10 cellular contexts compared by ENCODE assay signal in the genomic region with DNA sequence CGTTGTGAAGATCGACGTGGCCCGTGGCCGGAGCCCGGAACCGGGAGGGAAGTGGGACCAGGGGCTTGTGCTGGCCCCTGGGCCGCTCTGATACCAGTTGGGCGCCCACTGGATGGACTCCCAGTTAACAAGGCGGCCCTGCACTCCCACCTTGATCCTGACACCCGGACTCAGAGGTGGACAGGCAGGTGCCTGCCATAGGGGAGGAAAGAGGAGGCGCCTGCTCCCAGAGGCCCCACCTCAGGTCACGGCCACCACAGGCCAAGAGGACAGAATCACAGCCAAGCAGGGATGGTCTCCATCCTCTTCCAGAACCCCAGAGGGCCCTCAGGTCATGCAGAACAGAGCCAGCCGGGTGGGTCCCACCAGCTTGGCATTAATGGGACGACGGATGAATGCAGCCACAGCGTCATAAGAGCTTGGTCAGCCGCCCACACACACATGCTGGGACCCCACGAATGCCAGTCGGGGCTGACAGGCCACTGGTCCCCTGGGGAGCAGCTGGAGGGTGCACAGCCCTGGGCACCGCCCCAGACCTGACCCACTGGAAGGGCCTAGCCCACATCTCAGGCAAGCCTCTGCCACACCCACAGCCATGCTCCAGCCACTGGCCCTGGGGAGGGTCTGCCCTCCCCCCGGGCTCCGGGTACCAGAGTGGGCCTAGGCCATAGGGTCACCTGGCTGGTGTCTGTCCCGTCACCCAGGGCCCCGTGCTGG. TPM values are rescaled to one million over a fixed set of nuclear protein-coding genes. Genes with fewer than 3 reads are reported as not detected.
DNase-seq lines count a peak whose midpoint lies in the region; ATAC-seq and TF ChIP-seq lines count a peak whose summit lies in the region.
"Had no signal": no experiment of that assay in that cellular context is flagged by ENCODE, and none has a peak within 500 bp of the region (broad histone marks: within the 10 kb centered on the region; RNA-seq: fewer than 3 reads in every experiment).

No MANE protein-coding gene starts in this region.

- H3K27me3 ChIP-seq in AG04450 (ENCODE audit: control insufficient read depth, insufficient read depth, low read length), result no peaks in the 10 kb centered on the region
- H3K27me3 ChIP-seq in HCT116 (ENCODE audit: insufficient read depth, low read length), result no peaks in the 10 kb centered on the region
- no peaks in the 10 kb centered on the region for H3K27me3 ChIP-seq in ovary

- no peaks in the 10 kb centered on the region for H3K9me2 ChIP-seq in HCT116 (ENCODE audit: insufficient read depth)

- intact Hi-C loops in HCT116 (cut with micrococcal nuclease) (no loop called here), ovary (cut with DNase I) (no loop called here)

- TF ChIP-seq EP300 in ovary (IDR thresholded peaks at IDR 0.05), result no peak

- H3K79me2 ChIP-seq in HCT116 (ENCODE audit: insufficient read depth, low read length), result peaks cover 49% of the 10 kb centered on the region

- CTCF ChIA-PET in AG04450 (lab: Charles Lee), result no interaction called here
- CTCF ChIA-PET in HCT116 (lab: Charles Lee), result no interaction called here

- H3K9me3 ChIP-seq in AG04450 (ENCODE audit: control insufficient read depth, insufficient read depth, low read length), result peaks cover 5% of the 10 kb centered on the region; the same call in 1 of the 2 replicates
- H3K9me3 ChIP-seq in HCT116 (ENCODE audit: control insufficient read depth in 1 of 2, insufficient read depth in 1 of 2, low read depth in 1 of 2, low read length in 2 of 2), result no peaks in the 10 kb centered on the region
- H3K9me3 ChIP-seq in ovary, result no peaks in the 10 kb centered on the region

- no peak for ATAC-seq in HCT116
- no peak for ATAC-seq in HG02981 (IDR thresholded peaks at IDR 0.05; ENCODE audit: unreplicated experiment)

- H4K20me1 ChIP-seq in HCT116 (ENCODE audit: insufficient read depth), result peaks cover 11% of the 10 kb centered on the region; the same call in 1 of the 2 replicates

- TF ChIP-seq RAD21 in HCT116 (IDR thresholded peaks at IDR 0.05; ENCODE audit: low read depth), result no peak

- TF ChIP-seq CTCF in AG04450 (IDR thresholded peaks at IDR 0.05; ENCODE audit: low read depth, low read length) (no peak), HCT116 (IDR thresholded peaks at IDR 0.05 in 2 of 3, conservative IDR thresholded peaks at IDR 0.05 in 1 of 3; ENCODE audit: borderline replicate concordance in 1 of 3, insufficient read depth in 1 of 3, low read depth in 2 of 3, low read length in 2 of 3) (no peak), ovary (IDR thresholded peaks at IDR 0.05) (no peak)

- WGBS in ovary, 3 donors, result 62 to 80% (median 76%) methylated on average over 16 to 25 of the region's 25 CpGs

- TF ChIP-seq POLR2A in HCT116 (IDR thresholded peaks at IDR 0.05; ENCODE audit: borderline replicate concordance, extremely low read depth, insufficient read depth, insufficient read length), result no peak
- no peak for TF ChIP-seq POLR2A in ovary (IDR thresholded peaks at IDR 0.05)

- DNase-seq in AG04450 (ENCODE audit: low read depth, low spot score), result no peak
- no peak for DNase-seq in HCT116 (ENCODE audit: low read depth, low spot score)
- DNase-seq in epithelial cell of prostate (ENCODE audit: low read depth, low spot score), result no peak
- DNase-seq in ovary, result peak in 1 of 5 donors; percentile 45
- DNase-seq in RPMI8226, result no peak
- no peak for DNase-seq in GF-D8 (lab: John Stamatoyannopoulos, UW)
- no peak for DNase-seq in D341Med (ENCODE audit: low spot score)
- DNase-seq: DMS153 had no signal

- H2AFZ ChIP-seq in HCT116 (ENCODE audit: low read depth, low read length, poor library complexity, severe bottlenecking), result no peak overlapping the region

- no peak overlapping the region for H3K4me2 ChIP-seq in HCT116 (ENCODE audit: low read length)

- H3K36me3 ChIP-seq in HCT116 (ENCODE audit: control insufficient read depth in 1 of 2, insufficient read depth in 2 of 2, low read length in 2 of 2) (peaks cover 3 to 13% of the 10 kb centered on the region in 2 experiments; a peak in 2 of 4 replicates), ovary (no peaks in the 10 kb centered on the region)

- no peak overlapping the region for H3K9ac ChIP-seq in HCT116 (ENCODE audit: low read length)

- POLR2A ChIA-PET in AG04450 (lab: Yijun Ruan, JAX) (no interaction called here), HCT116 (lab: Charles Lee) (no interaction called here)

- H3K4me1 ChIP-seq in HCT116 (ENCODE audit: control insufficient read depth in 1 of 2, insufficient read depth in 2 of 2, low read length in 2 of 2), result peaks cover 16 to 31% of the 10 kb centered on the region in 2 experiments
- H3K4me1 ChIP-seq in ovary (ENCODE audit: insufficient read depth), result peaks cover 13% of the 10 kb centered on the region

- no TSS peak for BruUV-seq in HCT116 (replicated peaks; lab: Mats Ljungman, UMichigan)

- H3K4me3 ChIP-seq in AG04450 (ENCODE audit: low read depth, low read length) (peak overlapping the region; percentile 32; the same call in 1 of the 2 replicates), HCT116 (replicated peaks in 1 of 2; ENCODE audit: low read depth in 1 of 2, low read length in 2 of 2) (no peak overlapping the region), ovary (peak overlapping the region; percentile 17)

- RAD21 ChIA-PET in HCT116 (lab: Charles Lee; ENCODE audit: low non-redundant PET in 1 of 2, low total read pairs in 2 of 2, uncharacterized antibody in 2 of 2, unreplicated experiment in 2 of 2), result no interaction called here

- H3K27ac ChIP-seq in AG04450 (ENCODE audit: low read depth, low read length) (peak overlapping the region; percentile 39), HCT116 (ENCODE audit: low read depth, low read length) (peak overlapping the region; percentile 18; the same call in 1 of the 2 replicates), epithelial cell of prostate (peak overlapping the region; percentile 79), ovary (peak overlapping the region; percentile 78 to 86)
- H3K27ac ChIP-seq: SK-N-MC had no signal

TF ChIP-seq in HCT116, 20 proteins besides CTCF, POLR2A, EP300 and RAD21:
- TF ChIP-seq CBX3 (IDR thresholded peaks at IDR 0.05; ENCODE audit: low read depth) (no peak), JUND (IDR thresholded peaks at IDR 0.05) (no peak), SIN3A (IDR thresholded peaks at IDR 0.05; ENCODE audit: low read depth) (no peak), ZNF274 (IDR thresholded peaks at IDR 0.05; ENCODE audit: low read depth, low read length) (no peak), SRF (IDR thresholded peaks at IDR 0.05; ENCODE audit: low read depth) (no peak)

RNA-seq across cellular contexts. Expression of gene KLF16, which starts 9.6 kb away (rescaled TPM):
- 3.4 and 4.4 TPM in 2 replicates for polyA plus RNA-seq in AG04450 (2011; rRNA removed)
- 2.7 and 3.0 TPM in 2 replicates for polyA minus RNA-seq in AG04450 (2011; rRNA and poly(A)+ RNA removed)
- total RNA-seq in HCT116 (2021; ENCODE audit: unreplicated experiment), result 64.3 TPM
- polyA plus RNA-seq in HCT116 (2012), result 29.9 and 33.0 TPM in 2 replicates
- 10 to 100 TPM in 6 of 7 donors, 1 to 10 TPM in 1; 4.2 to 26.6 (median 14.4) TPM for total RNA-seq in ovary
- polyA plus RNA-seq in ovary, result 1 to 10 TPM in 1 of 2 donors, under 1 TPM in 1; 0.63 to 5.4 TPM

RNA-seq across cellular contexts. Expression of gene ABHD17A, which starts 12.3 kb away (rescaled TPM):
- 30.8 and 54.5 TPM in 2 replicates for polyA plus RNA-seq in AG04450 (2011; rRNA removed)
- polyA minus RNA-seq in AG04450 (2011; rRNA and poly(A)+ RNA removed), result 8.1 TPM in 2 replicates
- total RNA-seq in HCT116 (2021; ENCODE audit: unreplicated experiment), result 68.2 TPM
- 39.6 and 42.3 TPM in 2 replicates for polyA plus RNA-seq in HCT116 (2012)
- 10 to 100 TPM; 54.2 to 87.3 (median 65.4) TPM for total RNA-seq in ovary
- polyA plus RNA-seq in ovary, result 10 to 100 TPM in 1 of 2 donors, under 1 TPM in 1; 0.57 to 65.6 TPM

RNA-seq across cellular contexts. Expression of gene REXO1, which starts 24.7 kb away (rescaled TPM):
- polyA plus RNA-seq in AG04450 (2011; rRNA removed), result 5.4 and 8.4 TPM in 2 replicates
- polyA minus RNA-seq in AG04450 (2011; rRNA and poly(A)+ RNA removed), result 7.1 and 9.0 TPM in 2 replicates
- 52.2 TPM for total RNA-seq in HCT116 (2021; ENCODE audit: unreplicated experiment)
- polyA plus RNA-seq in HCT116 (2012), result 37.4 and 54.0 TPM in 2 replicates
- 10 to 100 TPM; 14.9 to 46.7 (median 30.4) TPM for total RNA-seq in ovary
- polyA plus RNA-seq in ovary, result 10 to 100 TPM in 1 of 2 donors, 1 to 10 TPM in 1; 4.8 to 21.5 TPM

RNA-seq across cellular contexts. Expression of gene ADAT3, which starts 32.2 kb away (rescaled TPM):
- polyA plus RNA-seq in AG04450 (2011; rRNA removed), result 0.35 and 0.55 TPM in 2 replicates
- polyA minus RNA-seq in AG04450 (2011; rRNA and poly(A)+ RNA removed), result 0.17 and 0.37 TPM in 2 replicates
- 15.9 TPM for total RNA-seq in HCT116 (2021; ENCODE audit: unreplicated experiment)
- 6.2 and 7.5 TPM in 2 replicates for polyA plus RNA-seq in HCT116 (2012)
- 10 to 100 TPM in 1 of 7 donors, 1 to 10 TPM in 6; 2.6 to 13.7 (median 4.6) TPM for total RNA-seq in ovary
- 1 to 10 TPM in 1 of 2 donors, not detected in 1; 2.3 TPM for polyA plus RNA-seq in ovary

RNA-seq across cellular contexts. Expression of gene SCAMP4, which starts 32.2 kb away (rescaled TPM):
- polyA plus RNA-seq in AG04450 (2011; rRNA removed) (6.7 and 10.7 TPM in 2 replicates), ovary (10 to 100 TPM; 11.7 to 31.1 TPM)
- 9.7 and 12.6 TPM in 2 replicates for polyA minus RNA-seq in AG04450 (2011; rRNA and poly(A)+ RNA removed)
- total RNA-seq in HCT116 (2021; ENCODE audit: unreplicated experiment) (63.3 TPM), ovary (10 to 100 TPM; 32.0 to 87.0 (median 62.6) TPM)
- 47.3 and 49.9 TPM in 2 replicates for polyA plus RNA-seq in HCT116 (2012)

Comparison
In these comparisons a context has a peak if more than half of its experiments do, and no peak if none do; other contexts are left out.
1. H3K27ac ChIP-seq: peak in every context shown above with its lines; median percentile 82 in ovary; 79 in epithelial cell of prostate; 39 in AG04450; 18 in HCT116.
2. H3K4me3 ChIP-seq: peak in AG04450 (single experiment) and ovary (single experiment); none in HCT116 (0 of 2).